ENCODE assay signal across 3 cellular contexts in the genomic region with DNA sequence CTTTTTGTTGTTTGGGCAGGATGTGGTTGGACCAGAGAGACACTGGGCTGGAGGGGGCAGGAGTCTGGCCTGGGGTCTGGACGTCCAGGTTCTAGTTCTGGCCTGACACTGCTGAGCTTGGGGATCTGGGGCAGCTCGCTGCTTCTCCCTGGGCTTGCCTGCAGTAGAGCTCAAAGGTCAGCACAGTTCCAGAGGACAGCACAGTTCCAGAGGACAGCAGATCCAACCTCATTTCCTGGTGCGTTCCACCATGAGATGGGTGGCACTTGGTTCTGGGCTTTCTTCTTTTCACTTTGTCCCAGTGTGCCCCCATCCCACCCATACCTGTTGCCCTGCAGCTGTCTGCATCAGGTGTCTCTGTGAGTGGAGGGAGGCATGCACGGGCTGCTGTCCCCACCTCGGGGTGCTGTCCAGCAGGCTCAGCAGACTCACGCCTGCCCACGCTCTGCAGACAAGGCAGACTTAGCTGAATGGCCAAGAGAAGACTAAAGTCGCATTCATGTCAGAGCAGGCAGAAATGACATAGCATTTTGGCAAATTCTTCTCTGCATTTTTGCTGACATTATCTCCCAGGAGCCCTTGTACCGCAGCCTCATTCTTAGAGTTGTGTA.
A peak's percentile ranks its signal among the peaks of the same experiment; 100 is the strongest.
TF ChIP-seq lines count a peak whose summit lies in the region.

No MANE protein-coding gene starts in this region.

TF ChIP-seq in A549, 52 proteins besides CTCF, POLR2A, EP300 and RAD21:
- TF ChIP-seq, protein P1, sequence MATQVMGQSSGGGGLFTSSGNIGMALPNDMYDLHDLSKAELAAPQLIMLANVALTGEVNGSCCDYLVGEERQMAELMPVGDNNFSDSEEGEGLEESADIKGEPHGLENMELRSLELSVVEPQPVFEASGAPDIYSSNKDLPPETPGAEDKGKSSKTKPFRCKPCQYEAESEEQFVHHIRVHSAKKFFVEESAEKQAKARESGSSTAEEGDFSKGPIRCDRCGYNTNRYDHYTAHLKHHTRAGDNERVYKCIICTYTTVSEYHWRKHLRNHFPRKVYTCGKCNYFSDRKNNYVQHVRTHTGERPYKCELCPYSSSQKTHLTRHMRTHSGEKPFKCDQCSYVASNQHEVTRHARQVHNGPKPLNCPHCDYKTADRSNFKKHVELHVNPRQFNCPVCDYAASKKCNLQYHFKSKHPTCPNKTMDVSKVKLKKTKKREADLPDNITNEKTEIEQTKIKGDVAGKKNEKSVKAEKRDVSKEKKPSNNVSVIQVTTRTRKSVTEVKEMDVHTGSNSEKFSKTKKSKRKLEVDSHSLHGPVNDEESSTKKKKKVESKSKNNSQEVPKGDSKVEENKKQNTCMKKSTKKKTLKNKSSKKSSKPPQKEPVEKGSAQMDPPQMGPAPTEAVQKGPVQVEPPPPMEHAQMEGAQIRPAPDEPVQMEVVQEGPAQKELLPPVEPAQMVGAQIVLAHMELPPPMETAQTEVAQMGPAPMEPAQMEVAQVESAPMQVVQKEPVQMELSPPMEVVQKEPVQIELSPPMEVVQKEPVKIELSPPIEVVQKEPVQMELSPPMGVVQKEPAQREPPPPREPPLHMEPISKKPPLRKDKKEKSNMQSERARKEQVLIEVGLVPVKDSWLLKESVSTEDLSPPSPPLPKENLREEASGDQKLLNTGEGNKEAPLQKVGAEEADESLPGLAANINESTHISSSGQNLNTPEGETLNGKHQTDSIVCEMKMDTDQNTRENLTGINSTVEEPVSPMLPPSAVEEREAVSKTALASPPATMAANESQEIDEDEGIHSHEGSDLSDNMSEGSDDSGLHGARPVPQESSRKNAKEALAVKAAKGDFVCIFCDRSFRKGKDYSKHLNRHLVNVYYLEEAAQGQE (IDR thresholded peaks at IDR 0.05) = peak; percentile 15; the same call in 1 of the 2 replicates
- TF ChIP-seq POLR2AphosphoS2 (conservative IDR thresholded peaks at IDR 0.05; ENCODE audit: low read length) = no peak

TF ChIP-seq in Ishikawa, 13 proteins besides CTCF, POLR2A, EP300 and RAD21 (continued from another document):
- TF ChIP-seq, protein P1 (IDR thresholded peaks at IDR 0.05; ENCODE audit: low read depth) = peak; percentile 77

TF ChIP-seq in HepG2, 621 proteins besides CTCF, POLR2A, EP300 and RAD21 (continued from another document and continues in another):
- TF ChIP-seq, protein P2, sequence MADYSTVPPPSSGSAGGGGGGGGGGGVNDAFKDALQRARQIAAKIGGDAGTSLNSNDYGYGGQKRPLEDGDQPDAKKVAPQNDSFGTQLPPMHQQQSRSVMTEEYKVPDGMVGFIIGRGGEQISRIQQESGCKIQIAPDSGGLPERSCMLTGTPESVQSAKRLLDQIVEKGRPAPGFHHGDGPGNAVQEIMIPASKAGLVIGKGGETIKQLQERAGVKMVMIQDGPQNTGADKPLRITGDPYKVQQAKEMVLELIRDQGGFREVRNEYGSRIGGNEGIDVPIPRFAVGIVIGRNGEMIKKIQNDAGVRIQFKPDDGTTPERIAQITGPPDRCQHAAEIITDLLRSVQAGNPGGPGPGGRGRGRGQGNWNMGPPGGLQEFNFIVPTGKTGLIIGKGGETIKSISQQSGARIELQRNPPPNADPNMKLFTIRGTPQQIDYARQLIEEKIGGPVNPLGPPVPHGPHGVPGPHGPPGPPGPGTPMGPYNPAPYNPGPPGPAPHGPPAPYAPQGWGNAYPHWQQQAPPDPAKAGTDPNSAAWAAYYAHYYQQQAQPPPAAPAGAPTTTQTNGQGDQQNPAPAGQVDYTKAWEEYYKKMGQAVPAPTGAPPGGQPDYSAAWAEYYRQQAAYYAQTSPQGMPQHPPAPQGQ (CRISPR knock-in tag; IDR thresholded peaks at IDR 0.05; ENCODE audit: borderline replicate concordance) = no peak
- no peak for TF ChIP-seq ZFP37 (CRISPR knock-in tag; IDR thresholded peaks at IDR 0.05; ENCODE audit: borderline replicate concordance)
- TF ChIP-seq, protein P3, sequence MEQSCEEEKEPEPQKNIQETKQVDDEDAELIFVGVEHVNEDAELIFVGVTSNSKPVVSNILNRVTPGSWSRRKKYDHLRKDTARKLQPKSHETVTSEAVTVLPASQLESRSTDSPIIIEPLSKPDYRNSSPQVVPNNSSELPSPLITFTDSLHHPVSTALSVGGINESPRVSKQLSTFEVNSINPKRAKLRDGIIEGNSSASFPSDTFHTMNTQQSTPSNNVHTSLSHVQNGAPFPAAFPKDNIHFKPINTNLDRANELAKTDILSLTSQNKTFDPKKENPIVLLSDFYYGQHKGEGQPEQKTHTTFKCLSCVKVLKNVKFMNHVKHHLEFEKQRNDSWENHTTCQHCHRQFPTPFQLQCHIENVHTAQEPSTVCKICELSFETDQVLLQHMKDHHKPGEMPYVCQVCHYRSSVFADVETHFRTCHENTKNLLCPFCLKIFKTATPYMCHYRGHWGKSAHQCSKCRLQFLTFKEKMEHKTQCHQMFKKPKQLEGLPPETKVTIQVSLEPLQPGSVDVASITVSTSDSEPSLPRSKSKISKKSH (CRISPR knock-in tag; IDR thresholded peaks at IDR 0.05; ENCODE audit: borderline replicate concordance) = no peak
- TF ChIP-seq ZNF34 (CRISPR knock-in tag; IDR thresholded peaks at IDR 0.05; ENCODE audit: borderline replicate concordance) = no peak
- TF ChIP-seq, protein P4, sequence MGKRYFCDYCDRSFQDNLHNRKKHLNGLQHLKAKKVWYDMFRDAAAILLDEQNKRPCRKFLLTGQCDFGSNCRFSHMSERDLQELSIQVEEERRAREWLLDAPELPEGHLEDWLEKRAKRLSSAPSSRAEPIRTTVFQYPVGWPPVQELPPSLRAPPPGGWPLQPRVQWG (CRISPR knock-in tag; IDR thresholded peaks at IDR 0.05; ENCODE audit: borderline replicate concordance, low read depth) = no peak
- TF ChIP-seq HNF4A (CRISPR knock-in tag; IDR thresholded peaks at IDR 0.05) = peak; percentile 62
- TF ChIP-seq, protein P5, sequence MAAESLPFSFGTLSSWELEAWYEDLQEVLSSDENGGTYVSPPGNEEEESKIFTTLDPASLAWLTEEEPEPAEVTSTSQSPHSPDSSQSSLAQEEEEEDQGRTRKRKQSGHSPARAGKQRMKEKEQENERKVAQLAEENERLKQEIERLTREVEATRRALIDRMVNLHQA (CRISPR knock-in tag; IDR thresholded peaks at IDR 0.05) = no peak
- no peak for TF ChIP-seq HOXA7 (CRISPR knock-in tag; IDR thresholded peaks at IDR 0.05)
- TF ChIP-seq ZNF446 (CRISPR knock-in tag; IDR thresholded peaks at IDR 0.05) = no peak
- TF ChIP-seq HMG20A (CRISPR knock-in tag; IDR thresholded peaks at IDR 0.05; ENCODE audit: borderline replicate concordance) = no peak
- no peak for TF ChIP-seq ZNF776 (CRISPR knock-in tag; IDR thresholded peaks at IDR 0.05)
- TF ChIP-seq MXD4 (CRISPR knock-in tag; IDR thresholded peaks at IDR 0.05) = no peak
- TF ChIP-seq ZNF670 (CRISPR knock-in tag; IDR thresholded peaks at IDR 0.05; ENCODE audit: borderline replicate concordance) = no peak
- no peak for TF ChIP-seq ZNF207 (IDR thresholded peaks at IDR 0.05; ENCODE audit: borderline replicate concordance)
- TF ChIP-seq, protein P6, sequence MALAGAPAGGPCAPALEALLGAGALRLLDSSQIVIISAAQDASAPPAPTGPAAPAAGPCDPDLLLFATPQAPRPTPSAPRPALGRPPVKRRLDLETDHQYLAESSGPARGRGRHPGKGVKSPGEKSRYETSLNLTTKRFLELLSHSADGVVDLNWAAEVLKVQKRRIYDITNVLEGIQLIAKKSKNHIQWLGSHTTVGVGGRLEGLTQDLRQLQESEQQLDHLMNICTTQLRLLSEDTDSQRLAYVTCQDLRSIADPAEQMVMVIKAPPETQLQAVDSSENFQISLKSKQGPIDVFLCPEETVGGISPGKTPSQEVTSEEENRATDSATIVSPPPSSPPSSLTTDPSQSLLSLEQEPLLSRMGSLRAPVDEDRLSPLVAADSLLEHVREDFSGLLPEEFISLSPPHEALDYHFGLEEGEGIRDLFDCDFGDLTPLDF (CRISPR knock-in tag; IDR thresholded peaks at IDR 0.05) = no peak
- peak; percentile 33; the same call in 1 of the 2 replicates for TF ChIP-seq GABPB1 (CRISPR knock-in tag; IDR thresholded peaks at IDR 0.05)
- TF ChIP-seq, protein P7, sequence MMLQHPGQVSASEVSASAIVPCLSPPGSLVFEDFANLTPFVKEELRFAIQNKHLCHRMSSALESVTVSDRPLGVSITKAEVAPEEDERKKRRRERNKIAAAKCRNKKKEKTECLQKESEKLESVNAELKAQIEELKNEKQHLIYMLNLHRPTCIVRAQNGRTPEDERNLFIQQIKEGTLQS (CRISPR knock-in tag; IDR thresholded peaks at IDR 0.05) = no peak
- TF ChIP-seq, protein P8, sequence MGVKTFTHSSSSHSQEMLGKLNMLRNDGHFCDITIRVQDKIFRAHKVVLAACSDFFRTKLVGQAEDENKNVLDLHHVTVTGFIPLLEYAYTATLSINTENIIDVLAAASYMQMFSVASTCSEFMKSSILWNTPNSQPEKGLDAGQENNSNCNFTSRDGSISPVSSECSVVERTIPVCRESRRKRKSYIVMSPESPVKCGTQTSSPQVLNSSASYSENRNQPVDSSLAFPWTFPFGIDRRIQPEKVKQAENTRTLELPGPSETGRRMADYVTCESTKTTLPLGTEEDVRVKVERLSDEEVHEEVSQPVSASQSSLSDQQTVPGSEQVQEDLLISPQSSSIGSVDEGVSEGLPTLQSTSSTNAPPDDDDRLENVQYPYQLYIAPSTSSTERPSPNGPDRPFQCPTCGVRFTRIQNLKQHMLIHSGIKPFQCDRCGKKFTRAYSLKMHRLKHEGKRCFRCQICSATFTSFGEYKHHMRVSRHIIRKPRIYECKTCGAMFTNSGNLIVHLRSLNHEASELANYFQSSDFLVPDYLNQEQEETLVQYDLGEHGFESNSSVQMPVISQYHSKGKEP (CRISPR knock-in tag; IDR thresholded peaks at IDR 0.05) = no peak
- TF ChIP-seq ZNF556 (CRISPR knock-in tag; IDR thresholded peaks at IDR 0.05; ENCODE audit: borderline replicate concordance) = 0 out of 2 replicates have a peak, but pooled peaks have one; percentile 28
- TF ChIP-seq, protein P1 (IDR thresholded peaks at IDR 0.05; ENCODE audit: borderline replicate concordance in 1 of 2, low read depth in 1 of 2, low read length in 2 of 2) = peak; percentile 60 to 89
- no peak for TF ChIP-seq ZNF713 (CRISPR knock-in tag; IDR thresholded peaks at IDR 0.05)
- TF ChIP-seq ZNF724P (CRISPR knock-in tag; IDR thresholded peaks at IDR 0.05; ENCODE audit: borderline replicate concordance) = 0 out of 2 replicates have a peak, but pooled peaks have one; percentile 33
- TF ChIP-seq KDM6A (CRISPR knock-in tag; IDR thresholded peaks at IDR 0.05; ENCODE audit: low read depth) = no peak
